In genomic region chr1:109863699-109864062, GRCh38 we compare ENCODE assay signal across 18 cellular contexts. TPM values are rescaled to one million over a fixed set of nuclear protein-coding genes. Genes with fewer than 3 reads are reported as not detected.
DNase-seq lines count a peak whose midpoint lies in the region; ATAC-seq and TF ChIP-seq lines count a peak whose summit lies in the region.
"Had no signal": no experiment of that assay in that cellular context is flagged by ENCODE, and none has a peak within 500 bp of the region (broad histone marks: within the 10 kb centered on the region; RNA-seq: fewer than 3 reads in every experiment).

No MANE protein-coding gene starts in this region.

- no peak overlapping the region for H3K4me3 Mint-ChIP-seq in nephron progenitor cell
- H3K4me3 Mint-ChIP-seq: activated CD4-positive, alpha-beta memory T cell treated with anti-CD3 and anti-CD28 coated beads, Interleukin-2, amount 10 ng/mL, durations not matched to agents 7 days and 5 days; stimulated activated effector memory CD8-positive, alpha-beta T cell treated with anti-CD3 and anti-CD28 coated beads, Interleukin-12 subunit alpha, Interleukin-12 subunit beta, amount 100 ng/mL, for 72 hours had no signal

- H3K27me3 Mint-ChIP-seq in nephron progenitor cell (ENCODE audit: low read depth, poor library complexity): no peaks in the 10 kb centered on the region

- H3K4me1 ChIP-seq in KMS-11 (ENCODE audit: low read depth, poor library complexity, severe bottlenecking): no peaks in the 10 kb centered on the region
- peaks cover 18% of the 10 kb centered on the region for H3K4me1 ChIP-seq in lower lobe of right lung
- H3K4me1 ChIP-seq in Peyer's patch: peaks cover 0 to 11% (median 0%) of the 10 kb centered on the region in 4 donors

- peaks cover 48% of the 10 kb centered on the region for H3K9me3 Mint-ChIP-seq in nephron progenitor cell

- no peak overlapping the region for H3K27ac Mint-ChIP-seq in nephron progenitor cell
- H3K27ac Mint-ChIP-seq: activated CD4-positive, alpha-beta memory T cell treated with anti-CD3 and anti-CD28 coated beads, Interleukin-2, amount 10 ng/mL, durations not matched to agents 7 days and 5 days; stimulated activated effector memory CD8-positive, alpha-beta T cell treated with anti-CD3 and anti-CD28 coated beads, Interleukin-12 subunit alpha, Interleukin-12 subunit beta, amount 100 ng/mL, for 72 hours had no signal

- no peak for TF ChIP-seq CTCF in KMS-11 (conservative IDR thresholded peaks at IDR 0.05; ENCODE audit: low read depth, low read length)
- TF ChIP-seq CTCF in lower lobe of right lung (IDR thresholded peaks at IDR 0.05): no peak
- TF ChIP-seq CTCF in Peyer's patch (IDR thresholded peaks at IDR 0.05): no peak
- TF ChIP-seq CTCF in nephron progenitor cell (IDR thresholded peaks at IDR 0.05): no peak

- no peak for TF ChIP-seq POLR2A in Peyer's patch (IDR thresholded peaks at IDR 0.05)

- no peak overlapping the region for H3K4me3 ChIP-seq in KMS-11 (IDR thresholded peaks at IDR 0.05; ENCODE audit: insufficient read depth, low read depth, low read length)
- no peak overlapping the region for H3K4me3 ChIP-seq in lower lobe of right lung
- H3K4me3 ChIP-seq in Peyer's patch: no peak overlapping the region
- H3K4me3 ChIP-seq: tibial artery had no signal

- no peak overlapping the region for H3K9ac ChIP-seq in KMS-11

- H3K36me3 Mint-ChIP-seq in nephron progenitor cell (ENCODE audit: low read depth): peaks cover 9% of the 10 kb centered on the region
- H3K36me3 Mint-ChIP-seq: stimulated activated effector memory CD8-positive, alpha-beta T cell treated with anti-CD3 and anti-CD28 coated beads, Interleukin-12 subunit alpha, Interleukin-12 subunit beta, amount 100 ng/mL, for 72 hours had no signal

- ATAC-seq in SK-N-SH treated with all-trans-retinoic acid at 6 μM for 48 hours (peak; percentile 30), lower lobe of right lung (no peak)
- ATAC-seq: HepG2 had no signal

- no peak for DNase-seq in lower lobe of right lung
- DNase-seq in stromal cell of bone marrow (ENCODE audit: low read depth): peak; percentile 22
- DNase-seq in Peyer's patch: no peak
- DNase-seq in nephron progenitor cell: no peak
- no peak for DNase-seq in HT-29 (ENCODE audit: low spot score)
- no peak for DNase-seq in DMS153 (lab: John Stamatoyannopoulos, UW)
- DNase-seq: activated CD4-positive, alpha-beta memory T cell treated with anti-CD3 and anti-CD28 coated beads, Interleukin-2, amount 10 ng/mL, durations not matched to agents 7 days and 5 days; cerebellar nuclear complex; DMS 273 treated with DMSO at 0.1 percent for 48 hours; foreskin melanocyte; left cardiac atrium; NCI-H1417; NCI-H2171; tibial artery had no signal

- no peaks in the 10 kb centered on the region for H4K20me1 ChIP-seq in KMS-11 (ENCODE audit: insufficient read depth)

- no peaks in the 10 kb centered on the region for H3K79me2 ChIP-seq in KMS-11 (ENCODE audit: insufficient read depth, low read depth)

- intact Hi-C loops in lower lobe of right lung (cut with DNase I): no loop called here

- H3K27ac ChIP-seq in KMS-11 (no peak overlapping the region), lower lobe of right lung (peak overlapping the region; percentile 33), Peyer's patch (peak overlapping the region in 2 of 4 donors; percentile 35 to 52)
- H3K27ac ChIP-seq: tibial artery had no signal

- H3K27me3 ChIP-seq in KMS-11 (ENCODE audit: insufficient read depth, low read depth) (no peaks in the 10 kb centered on the region), lower lobe of right lung (ENCODE audit: low read depth) (no peaks in the 10 kb centered on the region), Peyer's patch (no peaks in the 10 kb centered on the region)
- H3K27me3 ChIP-seq: tibial artery had no signal

- H3K4me1 Mint-ChIP-seq in nephron progenitor cell: peaks cover 10% of the 10 kb centered on the region

- H3K36me3 ChIP-seq in KMS-11 (ENCODE audit: insufficient read depth) (no peaks in the 10 kb centered on the region), lower lobe of right lung (no peaks in the 10 kb centered on the region), Peyer's patch (no peaks in the 10 kb centered on the region)
- H3K36me3 ChIP-seq: tibial artery had no signal

- H3K9me3 ChIP-seq in lower lobe of right lung: no peaks in the 10 kb centered on the region
- no peaks in the 10 kb centered on the region for H3K9me3 ChIP-seq in Peyer's patch
- H3K9me3 ChIP-seq: tibial artery had no signal

- peak overlapping the region; percentile 8; the same call in 1 of the 2 replicates for H3K4me2 ChIP-seq in KMS-11

- no peak overlapping the region for H2AFZ ChIP-seq in KMS-11 (ENCODE audit: low read depth)

TF ChIP-seq in SK-N-SH treated with all-trans-retinoic acid at 6 μM for 48 hours, 23 proteins besides CTCF, POLR2A, EP300 and RAD21:
- no peak for TF ChIP-seq CSRNP3 (CRISPR knock-in tag; IDR thresholded peaks at IDR 0.05)
- TF ChIP-seq TSHZ2 (CRISPR knock-in tag; IDR thresholded peaks at IDR 0.05): no peak
- no peak for TF ChIP-seq CSDC2 (CRISPR knock-in tag; IDR thresholded peaks at IDR 0.05)
- no peak for TF ChIP-seq SNAI2 (CRISPR knock-in tag; IDR thresholded peaks at IDR 0.05)
- no peak for TF ChIP-seq ZNF70 (CRISPR knock-in tag; IDR thresholded peaks at IDR 0.05)
- no peak for TF ChIP-seq ZFP30 (CRISPR knock-in tag; IDR thresholded peaks at IDR 0.05)
- TF ChIP-seq TCF4 (CRISPR knock-in tag; IDR thresholded peaks at IDR 0.05; ENCODE audit: borderline replicate concordance): no peak
- TF ChIP-seq GLIS3 (CRISPR knock-in tag; IDR thresholded peaks at IDR 0.05): no peak

RNA-seq across cellular contexts. Expression of gene CSF1, which starts 47.0 kb away (rescaled TPM):
- total RNA-seq in lower lobe of right lung: 64.3 TPM
- 10 to 100 TPM in 3 of 4 donors, 1 to 10 TPM in 1; 8.9 to 49.5 (median 26.6) TPM for total RNA-seq in Peyer's patch
- total RNA-seq in HT-29 (2014; rRNA removed; shearing (Covaris generic)): 0.68 and 5.4 TPM in 2 replicates
